Comparison of ENCODE assay signal across 8 cellular contexts in the genomic region with DNA sequence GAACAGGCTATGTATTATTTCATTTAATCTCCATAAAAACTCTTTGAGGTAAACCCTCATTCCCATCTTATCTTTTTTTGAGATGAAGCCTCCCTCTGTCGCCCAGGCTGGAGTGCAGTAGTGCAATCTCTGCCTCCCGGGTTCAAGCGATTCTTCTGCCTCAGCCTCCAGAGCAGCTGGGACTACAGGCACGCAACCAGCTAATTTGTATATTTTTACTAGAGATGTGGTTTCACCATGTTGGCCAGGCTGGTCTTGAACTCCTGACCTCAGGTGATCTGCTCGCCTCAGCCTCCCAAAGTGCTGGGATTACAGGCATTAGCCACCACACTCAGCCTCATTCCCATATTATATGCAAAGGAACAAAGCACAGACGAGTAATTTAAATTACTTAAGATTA. TPM values are rescaled to one million over a fixed set of nuclear protein-coding genes. Genes with fewer than 3 reads are reported as not detected.
DNase-seq lines count a peak whose midpoint lies in the region; ATAC-seq and TF ChIP-seq lines count a peak whose summit lies in the region.
"Not testable (repeated sequence)": the region's sequence is repeated elsewhere in the genome, so short reads cannot be mapped to it uniquely, and the experiment has no call there.

No MANE protein-coding gene starts in this region.

- H2AFZ ChIP-seq in Karpas-422 (ENCODE audit: low read length): not testable (repeated sequence)

- H3K9me3 Mint-ChIP-seq in T-helper 2 cell treated with Interferon-gamma antibody and Interleukin-4, amounts not matched to agents 5 μg/mL and 100 μg/mL, for 36 hours; activated naive CD8-positive, alpha-beta T cell (ENCODE audit: low read depth); effector memory CD8-positive, alpha-beta T cell; neural crest cell: not testable (repeated sequence)

- H3K27me3 ChIP-seq in DOHH2 (ENCODE audit: control insufficient read depth, low read length); Karpas-422 (ENCODE audit: low read length); suprapubic skin: not testable (repeated sequence)

- not testable (repeated sequence) for TF ChIP-seq CTCF in DOHH2 (IDR thresholded peaks at IDR 0.05; ENCODE audit: low read depth, low read length, poor library complexity, severe bottlenecking); neural crest cell (conservative IDR thresholded peaks at IDR 0.05); suprapubic skin (IDR thresholded peaks at IDR 0.05)

- H3K36me3 Mint-ChIP-seq in T-helper 2 cell treated with Interferon-gamma antibody and Interleukin-4, amounts not matched to agents 5 μg/mL and 100 μg/mL, for 36 hours (ENCODE audit: low read depth): peaks cover 52% of the 10 kb centered on the region
- H3K36me3 Mint-ChIP-seq in activated naive CD8-positive, alpha-beta T cell: peaks cover 19% of the 10 kb centered on the region
- peaks cover 66% of the 10 kb centered on the region for H3K36me3 Mint-ChIP-seq in effector memory CD8-positive, alpha-beta T cell (ENCODE audit: insufficient read depth)
- H3K36me3 Mint-ChIP-seq in neural crest cell (ENCODE audit: low read depth): peaks cover 32% of the 10 kb centered on the region

- H3K4me3 Mint-ChIP-seq in T-helper 2 cell treated with Interferon-gamma antibody and Interleukin-4, amounts not matched to agents 5 μg/mL and 100 μg/mL, for 36 hours: peak overlapping the region; percentile 98
- H3K4me3 Mint-ChIP-seq in activated naive CD8-positive, alpha-beta T cell: peak overlapping the region; percentile 100
- H3K4me3 Mint-ChIP-seq in effector memory CD8-positive, alpha-beta T cell: peak overlapping the region; percentile 99 to 100
- H3K4me3 Mint-ChIP-seq in neural crest cell: peak overlapping the region; percentile 100

- H3K9me3 ChIP-seq in DOHH2 (ENCODE audit: control insufficient read depth, insufficient read depth, low read length); Karpas-422 (ENCODE audit: low read length); iPS-18c (ENCODE audit: control insufficient read depth, insufficient read depth, low read length); suprapubic skin: not testable (repeated sequence)

- TF ChIP-seq EP300 in suprapubic skin (IDR thresholded peaks at IDR 0.05): not testable (repeated sequence)

- H3K27me3 Mint-ChIP-seq in T-helper 2 cell treated with Interferon-gamma antibody and Interleukin-4, amounts not matched to agents 5 μg/mL and 100 μg/mL, for 36 hours (ENCODE audit: low read depth); activated naive CD8-positive, alpha-beta T cell; effector memory CD8-positive, alpha-beta T cell; neural crest cell (ENCODE audit: low read depth): not testable (repeated sequence)

- H4K20me1 ChIP-seq in DOHH2 (ENCODE audit: control insufficient read depth, insufficient read depth, low read depth, low read length): peaks cover 16% of the 10 kb centered on the region
- peaks cover 22% of the 10 kb centered on the region for H4K20me1 ChIP-seq in Karpas-422 (ENCODE audit: insufficient read depth, low read depth, low read length)

- peaks cover 54% of the 10 kb centered on the region for H3K36me3 ChIP-seq in DOHH2 (ENCODE audit: control insufficient read depth, low read length)
- peaks cover 36% of the 10 kb centered on the region for H3K36me3 ChIP-seq in Karpas-422 (ENCODE audit: insufficient read depth, low read length)
- peaks cover 44% of the 10 kb centered on the region for H3K36me3 ChIP-seq in suprapubic skin

- H3K79me2 ChIP-seq in DOHH2 (ENCODE audit: control insufficient read depth, low read length): peaks cover 29% of the 10 kb centered on the region
- H3K79me2 ChIP-seq in Karpas-422 (ENCODE audit: low read length): peaks cover 18% of the 10 kb centered on the region

- not testable (repeated sequence) for ATAC-seq in effector memory CD8-positive, alpha-beta T cell (replicated peaks)

- H3K4me2 ChIP-seq in DOHH2 (ENCODE audit: low read length) (peak overlapping the region; percentile 61), Karpas-422 (ENCODE audit: low read depth, low read length, poor library complexity, severe bottlenecking) (peak overlapping the region; percentile 100)

- peak overlapping the region; percentile 82; the same call in 1 of the 2 replicates for H3K27ac ChIP-seq in DOHH2 (ENCODE audit: low read depth, low read length)
- H3K27ac ChIP-seq in Karpas-422 (ENCODE audit: low read length): peak overlapping the region; percentile 94; the same call in 1 of the 2 replicates
- not testable (repeated sequence) for H3K27ac ChIP-seq in suprapubic skin

- H3K27ac Mint-ChIP-seq in T-helper 2 cell treated with Interferon-gamma antibody and Interleukin-4, amounts not matched to agents 5 μg/mL and 100 μg/mL, for 36 hours: peak overlapping the region; percentile 58
- peak overlapping the region; percentile 100 for H3K27ac Mint-ChIP-seq in activated naive CD8-positive, alpha-beta T cell
- H3K27ac Mint-ChIP-seq in effector memory CD8-positive, alpha-beta T cell: peak overlapping the region; percentile 99
- H3K27ac Mint-ChIP-seq in neural crest cell (ENCODE audit: unreplicated experiment): peak overlapping the region; percentile 83

- H3K4me3 ChIP-seq in DOHH2 (ENCODE audit: low read length) (peak overlapping the region; percentile 86), Karpas-422 (ENCODE audit: low read length) (peak overlapping the region; percentile 97), iPS-18c (ENCODE audit: insufficient read depth, low read depth, low read length) (peak overlapping the region; percentile 99), suprapubic skin (peak overlapping the region; percentile 86)

- peaks cover 25% of the 10 kb centered on the region for H3K4me1 Mint-ChIP-seq in T-helper 2 cell treated with Interferon-gamma antibody and Interleukin-4, amounts not matched to agents 5 μg/mL and 100 μg/mL, for 36 hours (ENCODE audit: low read depth)
- peaks cover 39% of the 10 kb centered on the region for H3K4me1 Mint-ChIP-seq in activated naive CD8-positive, alpha-beta T cell (ENCODE audit: low read depth)
- peaks cover 29 to 30% of the 10 kb centered on the region in 2 donors for H3K4me1 Mint-ChIP-seq in effector memory CD8-positive, alpha-beta T cell (ENCODE audit: low read depth in 2 of 2)
- peaks cover 39% of the 10 kb centered on the region for H3K4me1 Mint-ChIP-seq in neural crest cell

- not testable (repeated sequence) for DNase-seq in Karpas-422; T-helper 2 cell treated with Interferon-gamma antibody and Interleukin-4, amounts not matched to agents 5 μg/mL and 100 μg/mL, for 36 hours (ENCODE audit: low spot score); effector memory CD8-positive, alpha-beta T cell; neural crest cell (ENCODE audit: low read depth, low spot score); suprapubic skin (ENCODE audit: low spot score in 2 of 2)

- not testable (repeated sequence) for H3K9me2 ChIP-seq in DOHH2 (replicated peaks; ENCODE audit: control insufficient read depth, low read length); Karpas-422 (replicated peaks; ENCODE audit: insufficient read depth, low read length)

- H3K4me1 ChIP-seq in DOHH2 (ENCODE audit: control insufficient read depth, low read length): peaks cover 22% of the 10 kb centered on the region
- peaks cover 25% of the 10 kb centered on the region for H3K4me1 ChIP-seq in Karpas-422 (ENCODE audit: low read length)
- peaks cover 21% of the 10 kb centered on the region for H3K4me1 ChIP-seq in suprapubic skin

- H3F3A ChIP-seq in DOHH2 (ENCODE audit: control insufficient read depth, insufficient read depth): peaks cover 68% of the 10 kb centered on the region

- not testable (repeated sequence) for H3K9ac ChIP-seq in Karpas-422 (ENCODE audit: low read length)

- not testable (repeated sequence) for TF ChIP-seq POLR2A in suprapubic skin (IDR thresholded peaks at IDR 0.05)

- 83% methylated on average over 6 of the region's 6 CpGs for WGBS in suprapubic skin

RNA-seq across cellular contexts. Expression of gene RPL6, which starts 1.7 kb away (rescaled TPM):
- total RNA-seq in Karpas-422 (2014; rRNA removed; shearing (Covaris generic); ENCODE audit: low replicate concordance): 2,259 and 2,811 TPM in 2 replicates
- total RNA-seq in neural crest cell (1,997 and 2,075 TPM in 2 replicates), suprapubic skin (1,000 to 10,000 TPM; 1,161 to 1,752 (median 1,687) TPM)

RNA-seq across cellular contexts. Expression of gene PTPN11, which starts 11.1 kb away (rescaled TPM):
- 65.3 and 66.3 TPM in 2 replicates for total RNA-seq in Karpas-422 (2014; rRNA removed; shearing (Covaris generic); ENCODE audit: low replicate concordance)
- 91.8 and 92.1 TPM in 2 replicates for total RNA-seq in neural crest cell
- total RNA-seq in suprapubic skin: 10 to 100 TPM; 56.6 to 70.7 (median 65.3) TPM

RNA-seq across cellular contexts. Expression of gene HECTD4, which starts 25.5 kb away (rescaled TPM):
- total RNA-seq in Karpas-422 (2014; rRNA removed; shearing (Covaris generic); ENCODE audit: low replicate concordance): 28.0 and 32.5 TPM in 2 replicates
- total RNA-seq in neural crest cell (47.8 and 49.4 TPM in 2 replicates), suprapubic skin (100 to 1,000 TPM in 1 of 4 donors, 10 to 100 TPM in 3; 53.7 to 168 (median 62.9) TPM)
